Comparison of ENCODE assay signal across 20 cellular contexts in the genomic region with DNA sequence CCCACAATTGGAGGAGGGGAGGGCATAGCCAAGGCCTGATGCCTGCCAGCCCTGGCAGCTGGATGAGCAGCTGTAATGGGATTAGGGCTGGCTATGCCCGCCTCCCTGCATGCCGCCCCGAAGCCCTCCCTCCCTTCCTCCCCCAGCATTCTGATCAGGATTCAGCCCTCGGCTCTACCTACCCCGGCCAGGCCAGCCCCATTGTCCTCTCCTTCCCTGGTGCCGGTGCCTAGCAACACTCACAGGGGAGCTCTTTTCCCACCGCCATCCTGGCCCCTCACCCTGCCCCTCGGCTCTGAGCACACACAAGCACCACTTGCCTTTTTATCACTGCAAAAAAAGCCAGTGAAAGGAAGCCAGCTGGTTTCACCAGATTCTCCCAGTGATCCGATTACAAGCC.
DNase-seq lines count a peak whose midpoint lies in the region; ATAC-seq lines count a peak whose summit lies in the region.
"Had no signal": no experiment of that assay in that cellular context is flagged by ENCODE, and none has a peak within 500 bp of the region (broad histone marks: within the 10 kb centered on the region; RNA-seq: fewer than 3 reads in every experiment).

No MANE protein-coding gene starts in this region.

- peak; percentile 66 for DNase-seq in Ammon's horn (ENCODE audit: low spot score)
- peak; percentile 35 for DNase-seq in NCI-H128 (lab: John Stamatoyannopoulos, UW; ENCODE audit: unreplicated experiment)
- DNase-seq in amygdala (lab: John Stamatoyannopoulos, UW): peak in 37 of 56 donors; percentile 9 to 65 (median 33)
- peak; percentile 68 for DNase-seq in iPS-NIHi7 (ENCODE audit: extremely low spot score)
- no peak for DNase-seq in HK-2 (ENCODE audit: unreplicated experiment)
- no peak for DNase-seq in effector CD4-positive, alpha-beta T cell
- DNase-seq: activated effector memory CD4-positive, alpha-beta T cell treated with Interleukin-2 at 50 U/mL for 16 hours; aorta; CD8-positive, alpha-beta memory T cell; foreskin melanocyte; HCEC 1CT; naive thymus-derived CD8-positive, alpha-beta T cell; NCI-H2081; SHP77 treated with DMSO at 0.1 percent for 48 hours; stimulated activated CD4-positive, alpha-beta T cell treated with anti-CD3 and anti-CD28 coated beads, Interleukin-15, amount 100 ng/mL, for 24 hours; T-helper 2 cell had no signal

- ATAC-seq in GM18909 (IDR thresholded peaks at IDR 0.05; ENCODE audit: poor library complexity, unreplicated experiment) (no peak), GM18519 (IDR thresholded peaks at IDR 0.05; ENCODE audit: low FRiP score, unreplicated experiment) (no peak)
- ATAC-seq: activated CD4-positive, CD25-positive, alpha-beta regulatory T cell treated with anti-CD3 and anti-CD28 coated beads, Interleukin-2, amount 50 U/mL, for 24 hours; GM12878; naive thymus-derived CD8-positive, alpha-beta T cell had no signal

Comparison
In these comparisons a context has a peak if more than half of its experiments do, and no peak if none do; other contexts are left out.
1. DNase-seq: peak in Ammon's horn (single experiment), NCI-H128 (single experiment), amygdala (37 of 56) and iPS-NIHi7 (single experiment); none in HK-2 (single experiment) and effector CD4-positive, alpha-beta T cell (single experiment).